In the genomic region with DNA sequence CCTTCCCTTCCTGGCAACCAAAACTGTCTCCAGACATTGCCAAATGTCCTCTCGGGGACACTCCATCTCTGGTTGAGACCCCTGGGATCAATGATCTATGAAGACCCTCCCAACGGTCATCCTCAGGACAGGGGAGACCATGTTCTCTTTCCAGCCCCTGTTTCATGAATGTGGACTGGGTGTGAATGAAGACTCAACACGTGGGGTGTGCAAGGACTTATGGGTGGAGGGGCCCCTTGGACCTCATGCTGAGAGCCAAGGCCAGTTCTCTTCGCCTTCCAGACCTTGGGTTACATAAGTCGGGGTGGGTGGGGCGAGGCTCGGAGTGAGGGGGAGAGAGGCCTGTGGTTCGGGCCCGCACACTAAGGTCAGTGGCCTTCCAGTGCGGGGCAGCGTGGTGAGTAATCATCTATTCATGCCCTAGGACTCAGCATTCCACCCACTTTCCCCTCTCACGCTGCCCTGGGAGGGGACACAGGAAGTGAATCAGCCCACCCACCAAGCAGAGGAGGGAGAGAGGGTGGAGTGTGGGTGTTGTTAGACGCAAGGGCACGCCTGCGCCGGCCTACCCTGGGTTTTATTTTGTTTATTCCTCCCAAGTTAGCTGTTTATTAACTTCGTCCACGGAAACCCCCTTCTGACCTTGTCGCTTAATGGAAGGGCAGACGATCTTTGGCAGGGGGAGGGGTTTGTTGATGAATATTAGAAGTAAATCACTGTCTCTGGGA, we compare ENCODE assay signal across 1 cellular context.
TF ChIP-seq lines count a peak whose summit lies in the region.

No MANE protein-coding gene starts in this region.

TF ChIP-seq in HepG2, 621 proteins besides CTCF, POLR2A, EP300 and RAD21 (continued from another document and continues in another):
- TF ChIP-seq, protein P1, sequence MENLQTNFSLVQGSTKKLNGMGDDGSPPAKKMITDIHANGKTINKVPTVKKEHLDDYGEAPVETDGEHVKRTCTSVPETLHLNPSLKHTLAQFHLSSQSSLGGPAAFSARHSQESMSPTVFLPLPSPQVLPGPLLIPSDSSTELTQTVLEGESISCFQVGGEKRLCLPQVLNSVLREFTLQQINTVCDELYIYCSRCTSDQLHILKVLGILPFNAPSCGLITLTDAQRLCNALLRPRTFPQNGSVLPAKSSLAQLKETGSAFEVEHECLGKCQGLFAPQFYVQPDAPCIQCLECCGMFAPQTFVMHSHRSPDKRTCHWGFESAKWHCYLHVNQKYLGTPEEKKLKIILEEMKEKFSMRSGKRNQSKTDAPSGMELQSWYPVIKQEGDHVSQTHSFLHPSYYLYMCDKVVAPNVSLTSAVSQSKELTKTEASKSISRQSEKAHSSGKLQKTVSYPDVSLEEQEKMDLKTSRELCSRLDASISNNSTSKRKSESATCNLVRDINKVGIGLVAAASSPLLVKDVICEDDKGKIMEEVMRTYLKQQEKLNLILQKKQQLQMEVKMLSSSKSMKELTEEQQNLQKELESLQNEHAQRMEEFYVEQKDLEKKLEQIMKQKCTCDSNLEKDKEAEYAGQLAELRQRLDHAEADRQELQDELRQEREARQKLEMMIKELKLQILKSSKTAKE (CRISPR knock-in tag; IDR thresholded peaks at IDR 0.05; ENCODE audit: borderline replicate concordance), result 0 out of 2 replicates have a peak, but pooled peaks have one; percentile 11
- TF ChIP-seq ARID3A (IDR thresholded peaks at IDR 0.05; ENCODE audit: low read depth, low read length), result peak; percentile 15; the same call in 1 of the 2 replicates
- peak; percentile 21; the same call in 1 of the 3 replicates for TF ChIP-seq MXI1 (IDR thresholded peaks at IDR 0.05; ENCODE audit: borderline replicate concordance, low read depth, low read length)
- peak; percentile 40 for TF ChIP-seq GATAD1 (CRISPR knock-in tag; IDR thresholded peaks at IDR 0.05)
- no peak for TF ChIP-seq ZNF879 (CRISPR knock-in tag; IDR thresholded peaks at IDR 0.05)
- TF ChIP-seq ZNF143 (CRISPR knock-in tag; IDR thresholded peaks at IDR 0.05), result peak; percentile 48; the same call in 1 of the 2 replicates
- peak; percentile 62; the same call in 1 of the 2 replicates for TF ChIP-seq ZNF317 (CRISPR knock-in tag; IDR thresholded peaks at IDR 0.05)
- no peak for TF ChIP-seq NFE2L1 (CRISPR knock-in tag; IDR thresholded peaks at IDR 0.05; ENCODE audit: borderline replicate concordance)
- peak; percentile 71 for TF ChIP-seq PATZ1 (CRISPR knock-in tag; IDR thresholded peaks at IDR 0.05)
- TF ChIP-seq AHDC1 (CRISPR knock-in tag; IDR thresholded peaks at IDR 0.05; ENCODE audit: borderline replicate concordance), result 0 out of 2 replicates have a peak, but pooled peaks have one; percentile 21
- TF ChIP-seq, protein P2, sequence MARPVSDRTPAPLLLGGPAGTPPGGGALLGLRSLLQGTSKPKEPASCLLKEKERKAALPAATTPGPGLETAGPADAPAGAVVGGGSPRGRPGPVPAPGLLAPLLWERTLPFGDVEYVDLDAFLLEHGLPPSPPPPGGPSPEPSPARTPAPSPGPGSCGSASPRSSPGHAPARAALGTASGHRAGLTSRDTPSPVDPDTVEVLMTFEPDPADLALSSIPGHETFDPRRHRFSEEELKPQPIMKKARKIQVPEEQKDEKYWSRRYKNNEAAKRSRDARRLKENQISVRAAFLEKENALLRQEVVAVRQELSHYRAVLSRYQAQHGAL (CRISPR knock-in tag; IDR thresholded peaks at IDR 0.05; ENCODE audit: not compliant biosample characterization), result no peak
- TF ChIP-seq LCORL (IDR thresholded peaks at IDR 0.05), result no peak
- peak; percentile 45; the same call in 1 of the 2 replicates for TF ChIP-seq LCORL (CRISPR knock-in tag; IDR thresholded peaks at IDR 0.05)
- TF ChIP-seq, protein P3, sequence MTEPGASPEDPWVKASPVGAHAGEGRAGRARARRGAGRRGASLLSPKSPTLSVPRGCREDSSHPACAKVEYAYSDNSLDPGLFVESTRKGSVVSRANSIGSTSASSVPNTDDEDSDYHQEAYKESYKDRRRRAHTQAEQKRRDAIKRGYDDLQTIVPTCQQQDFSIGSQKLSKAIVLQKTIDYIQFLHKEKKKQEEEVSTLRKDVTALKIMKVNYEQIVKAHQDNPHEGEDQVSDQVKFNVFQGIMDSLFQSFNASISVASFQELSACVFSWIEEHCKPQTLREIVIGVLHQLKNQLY (CRISPR knock-in tag; IDR thresholded peaks at IDR 0.05), result no peak
- TF ChIP-seq, protein P4, sequence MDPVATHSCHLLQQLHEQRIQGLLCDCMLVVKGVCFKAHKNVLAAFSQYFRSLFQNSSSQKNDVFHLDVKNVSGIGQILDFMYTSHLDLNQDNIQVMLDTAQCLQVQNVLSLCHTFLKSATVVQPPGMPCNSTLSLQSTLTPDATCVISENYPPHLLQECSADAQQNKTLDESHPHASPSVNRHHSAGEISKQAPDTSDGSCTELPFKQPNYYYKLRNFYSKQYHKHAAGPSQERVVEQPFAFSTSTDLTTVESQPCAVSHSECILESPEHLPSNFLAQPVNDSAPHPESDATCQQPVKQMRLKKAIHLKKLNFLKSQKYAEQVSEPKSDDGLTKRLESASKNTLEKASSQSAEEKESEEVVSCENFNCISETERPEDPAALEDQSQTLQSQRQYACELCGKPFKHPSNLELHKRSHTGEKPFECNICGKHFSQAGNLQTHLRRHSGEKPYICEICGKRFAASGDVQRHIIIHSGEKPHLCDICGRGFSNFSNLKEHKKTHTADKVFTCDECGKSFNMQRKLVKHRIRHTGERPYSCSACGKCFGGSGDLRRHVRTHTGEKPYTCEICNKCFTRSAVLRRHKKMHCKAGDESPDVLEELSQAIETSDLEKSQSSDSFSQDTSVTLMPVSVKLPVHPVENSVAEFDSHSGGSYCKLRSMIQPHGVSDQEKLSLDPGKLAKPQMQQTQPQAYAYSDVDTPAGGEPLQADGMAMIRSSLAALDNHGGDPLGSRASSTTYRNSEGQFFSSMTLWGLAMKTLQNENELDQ (CRISPR knock-in tag; IDR thresholded peaks at IDR 0.05; ENCODE audit: borderline replicate concordance), result no peak
- TF ChIP-seq, protein P5, sequence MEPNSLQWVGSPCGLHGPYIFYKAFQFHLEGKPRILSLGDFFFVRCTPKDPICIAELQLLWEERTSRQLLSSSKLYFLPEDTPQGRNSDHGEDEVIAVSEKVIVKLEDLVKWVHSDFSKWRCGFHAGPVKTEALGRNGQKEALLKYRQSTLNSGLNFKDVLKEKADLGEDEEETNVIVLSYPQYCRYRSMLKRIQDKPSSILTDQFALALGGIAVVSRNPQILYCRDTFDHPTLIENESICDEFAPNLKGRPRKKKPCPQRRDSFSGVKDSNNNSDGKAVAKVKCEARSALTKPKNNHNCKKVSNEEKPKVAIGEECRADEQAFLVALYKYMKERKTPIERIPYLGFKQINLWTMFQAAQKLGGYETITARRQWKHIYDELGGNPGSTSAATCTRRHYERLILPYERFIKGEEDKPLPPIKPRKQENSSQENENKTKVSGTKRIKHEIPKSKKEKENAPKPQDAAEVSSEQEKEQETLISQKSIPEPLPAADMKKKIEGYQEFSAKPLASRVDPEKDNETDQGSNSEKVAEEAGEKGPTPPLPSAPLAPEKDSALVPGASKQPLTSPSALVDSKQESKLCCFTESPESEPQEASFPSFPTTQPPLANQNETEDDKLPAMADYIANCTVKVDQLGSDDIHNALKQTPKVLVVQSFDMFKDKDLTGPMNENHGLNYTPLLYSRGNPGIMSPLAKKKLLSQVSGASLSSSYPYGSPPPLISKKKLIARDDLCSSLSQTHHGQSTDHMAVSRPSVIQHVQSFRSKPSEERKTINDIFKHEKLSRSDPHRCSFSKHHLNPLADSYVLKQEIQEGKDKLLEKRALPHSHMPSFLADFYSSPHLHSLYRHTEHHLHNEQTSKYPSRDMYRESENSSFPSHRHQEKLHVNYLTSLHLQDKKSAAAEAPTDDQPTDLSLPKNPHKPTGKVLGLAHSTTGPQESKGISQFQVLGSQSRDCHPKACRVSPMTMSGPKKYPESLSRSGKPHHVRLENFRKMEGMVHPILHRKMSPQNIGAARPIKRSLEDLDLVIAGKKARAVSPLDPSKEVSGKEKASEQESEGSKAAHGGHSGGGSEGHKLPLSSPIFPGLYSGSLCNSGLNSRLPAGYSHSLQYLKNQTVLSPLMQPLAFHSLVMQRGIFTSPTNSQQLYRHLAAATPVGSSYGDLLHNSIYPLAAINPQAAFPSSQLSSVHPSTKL (CRISPR knock-in tag; IDR thresholded peaks at IDR 0.05), result peak; percentile 56
- TF ChIP-seq HOXA5 (CRISPR knock-in tag; IDR thresholded peaks at IDR 0.05), result no peak
- TF ChIP-seq ZNF281 (CRISPR knock-in tag; IDR thresholded peaks at IDR 0.05; ENCODE audit: borderline replicate concordance), result no peak; the same call in 1 of the 2 replicates
- TF ChIP-seq ZMYM4 (CRISPR knock-in tag; IDR thresholded peaks at IDR 0.05), result 0 out of 2 replicates have a peak, but pooled peaks have one; percentile 20
- TF ChIP-seq ZNF350 (CRISPR knock-in tag; IDR thresholded peaks at IDR 0.05; ENCODE audit: borderline replicate concordance, low read depth), result 0 out of 2 replicates have a peak, but pooled peaks have one; percentile 29
- TF ChIP-seq ZNF589 (CRISPR knock-in tag; conservative IDR thresholded peaks at IDR 0.05), result no peak
- 0 out of 2 replicates have a peak, but pooled peaks have one; percentile 29 for TF ChIP-seq ELF3 (CRISPR knock-in tag; IDR thresholded peaks at IDR 0.05)
- no peak for TF ChIP-seq RFX3 (CRISPR knock-in tag; IDR thresholded peaks at IDR 0.05)
- peak; percentile 56; the same call in 1 of the 2 replicates for TF ChIP-seq HDAC1 (CRISPR knock-in tag; IDR thresholded peaks at IDR 0.05)
- no peak for TF ChIP-seq NAIF1 (CRISPR knock-in tag; IDR thresholded peaks at IDR 0.05; ENCODE audit: borderline replicate concordance)
